8 cellular contexts compared by ENCODE assay signal in the genomic region with DNA sequence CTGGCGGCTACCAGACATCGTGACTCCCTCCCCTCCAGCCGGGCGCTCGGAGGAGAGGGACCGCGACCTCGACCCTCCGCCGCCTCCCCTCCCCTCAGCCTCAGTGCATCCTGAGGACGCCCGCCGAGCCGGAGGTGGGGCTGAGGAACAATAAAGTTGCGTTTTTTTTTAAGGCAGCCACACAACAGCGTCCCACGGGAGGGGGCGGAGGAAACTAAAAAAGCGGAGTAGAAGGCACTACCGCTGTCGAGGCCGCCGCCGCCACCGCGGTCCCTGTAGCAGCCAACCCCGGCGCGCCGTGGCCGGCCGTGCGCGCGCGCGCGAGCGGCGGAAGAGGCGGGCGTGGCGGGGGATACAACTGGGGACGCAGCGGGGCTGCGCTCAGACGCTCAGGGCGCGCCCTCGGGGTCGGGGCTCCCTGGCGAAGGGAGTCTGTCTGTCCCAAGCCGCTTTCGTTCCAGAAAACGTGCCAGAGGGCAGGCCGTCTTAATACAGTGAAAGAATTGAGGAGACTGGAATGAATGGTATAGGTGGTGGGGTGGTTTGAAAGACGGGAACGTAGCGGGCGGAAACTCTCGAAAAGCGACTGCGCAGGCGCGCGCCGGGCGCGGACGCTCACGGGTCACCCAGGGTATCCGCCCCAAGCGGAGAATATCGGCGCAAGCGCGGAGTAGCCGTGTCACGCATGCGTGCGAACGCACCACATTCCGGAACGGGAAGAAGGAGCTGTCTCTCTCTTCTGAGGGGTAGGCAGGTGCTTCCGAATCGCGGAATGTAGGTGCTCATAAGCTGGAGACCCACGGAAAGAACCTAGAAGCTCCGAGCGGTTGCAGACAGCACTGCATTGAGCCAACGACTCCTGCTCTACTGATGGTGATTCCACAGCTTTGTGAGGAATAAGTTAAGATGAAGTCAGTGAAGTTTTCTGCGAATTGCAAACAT. TPM values are rescaled to one million over a fixed set of nuclear protein-coding genes. Genes with fewer than 3 reads are reported as not detected.
DNase-seq lines count a peak whose midpoint lies in the region; ATAC-seq and TF ChIP-seq lines count a peak whose summit lies in the region.

Gene COP1 (minus strand): TSS at position 326 of the 942 bp plus-strand sequence. CDS start 308 bp downstream, at position 18.

- H2AFZ ChIP-seq in OCI-LY7 (ENCODE audit: low read length) = peak within 1 kb of the TSS; percentile 68

- no TSS peak for BruUV-seq in OCI-LY7 (replicated peaks; lab: Mats Ljungman, UMichigan)

- TF ChIP-seq CTCF in OCI-LY7 (conservative IDR thresholded peaks at IDR 0.05; ENCODE audit: low read length) = 0 out of 2 replicates have a peak, but pooled peaks have one; percentile 8

- POLR2A ChIA-PET in OCI-LY7 (lab: Charles Lee) = interaction anchor here (0.5 to 1.3 kb wide), 16 partner anchors 8 to 643 kb away, joined by 3 to 12 read pairs (median 3); no protein-coding TSS in a partner anchor

- H3K4me3 ChIP-seq in OCI-LY7 (ENCODE audit: low read depth, low read length, poor library complexity, severe bottlenecking) (peak within 1 kb of the TSS; percentile 99), mononuclear cell (ENCODE audit: low read length) (peak within 1 kb of the TSS; percentile 95)

- ATAC-seq in GM21526 (IDR thresholded peaks at IDR 0.05; ENCODE audit: low FRiP score, unreplicated experiment) = peak; percentile 89

- peaks cover 27% of the 10 kb centered on the region for H4K20me1 ChIP-seq in OCI-LY7 (ENCODE audit: insufficient read depth, low read length)

- H3K4me2 ChIP-seq in OCI-LY7 (ENCODE audit: low read length) = peak within 1 kb of the TSS; percentile 88

- H3K4me1 ChIP-seq in OCI-LY7 (ENCODE audit: insufficient read depth, low read length, poor library complexity, severe bottlenecking) (peaks cover 30% of the 10 kb centered on the region), mononuclear cell (ENCODE audit: insufficient read depth, low read length) (peaks cover 50% of the 10 kb centered on the region)

- DNase-seq in DMS 273 treated with DMSO at 0.1 percent for 48 hours (lab: John Stamatoyannopoulos, UW) = peak; percentile 88
- peak; percentile 83 for DNase-seq in HuH-7.5 (ENCODE audit: low spot score)
- peak; percentile 99 for DNase-seq in OCI-LY7 (ENCODE audit: low spot score)
- peak; percentile 95 for DNase-seq in activated T-cell treated with anti-CD3 and anti-CD28 coated beads for 1 hour (ENCODE audit: low read depth)
- peak; percentile 93 for DNase-seq in epidermal melanocyte (ENCODE audit: insufficient read length, low spot score)
- peak; percentile 88 to 96 for DNase-seq in stimulated activated CD8-positive, alpha-beta memory T cell treated with anti-CD3 and anti-CD28 coated beads, Interleukin-4, amount 100 ng/mL, for 1 hour (ENCODE audit: low read depth in 2 of 2, low spot score in 1 of 2)

- intact Hi-C loops in OCI-LY7 (cut with micrococcal nuclease; ENCODE audit: unreplicated experiment) = loop anchor here (1.0 to 10.0 kb wide), 2 partner anchors 88 to 1182 kb away; partner anchors contain the start of gene MRPS14

- H3K9me3 ChIP-seq in OCI-LY7 (ENCODE audit: low read length) (no peaks in the 10 kb centered on the region), mononuclear cell (ENCODE audit: low read depth, low read length) (no peaks in the 10 kb centered on the region)

- CTCF ChIA-PET in OCI-LY7 (lab: Charles Lee; ENCODE audit: unreplicated experiment) = no interaction called here

- peaks cover 64% of the 10 kb centered on the region for H3K79me2 ChIP-seq in OCI-LY7 (ENCODE audit: insufficient read depth, low read depth, low read length)

- peak within 1 kb of the TSS; percentile 94 for H3K27ac ChIP-seq in OCI-LY7 (ENCODE audit: low read depth, low read length, poor library complexity, severe bottlenecking)

- H3K27me3 ChIP-seq in mononuclear cell (ENCODE audit: insufficient read depth, low read length) = no peaks in the 10 kb centered on the region

- H3K9me2 ChIP-seq in OCI-LY7 (ENCODE audit: insufficient read depth, low read length) = no peaks in the 10 kb centered on the region

- peaks cover 7% of the 10 kb centered on the region; the same call in 1 of the 2 replicates for H3K36me3 ChIP-seq in OCI-LY7 (ENCODE audit: insufficient read depth, low read length)

RNA-seq across cellular contexts. Expression of gene COP1, which starts in this region (rescaled TPM):
- total RNA-seq in OCI-LY7 (2014; rRNA removed; shearing (Covaris generic)) = 75.2 and 78.2 TPM in 2 replicates
- total RNA-seq in OCI-LY7 (2022) (76.9 and 92.6 TPM in 2 replicates), mononuclear cell (74.7 TPM)

Comparison
In these comparisons a context has a peak if more than half of its experiments do, and no peak if none do; other contexts are left out.
1. Peak in every context shown above with its lines: DNase-seq, ATAC-seq, H3K4me3 ChIP-seq and H3K27ac ChIP-seq.